In the genomic region with DNA sequence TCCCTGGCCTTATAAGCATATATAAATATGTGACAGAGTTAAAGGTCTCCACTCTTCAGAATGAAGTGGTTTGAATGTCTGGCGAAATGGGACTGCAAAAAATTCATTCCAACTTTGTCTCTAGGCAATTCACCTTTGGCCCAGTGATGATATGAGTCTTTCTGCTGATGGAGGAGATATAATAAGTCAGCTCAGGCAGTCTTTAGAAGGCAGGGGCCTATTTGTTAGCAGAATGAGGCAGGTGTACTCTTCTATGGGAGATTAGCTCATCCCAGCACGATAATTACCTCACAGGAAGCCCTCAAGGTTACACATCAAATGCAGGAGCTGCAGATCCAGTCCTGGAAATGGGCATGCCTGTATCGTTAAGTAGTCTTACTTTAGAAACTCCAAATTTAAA, we compare ENCODE assay signal across 1 cellular context.
TF ChIP-seq lines count a peak whose summit lies in the region.

No MANE protein-coding gene starts in this region.

TF ChIP-seq in SK-N-SH, 30 proteins besides CTCF, POLR2A, EP300 and RAD21 (continued from another document):
- TF ChIP-seq, protein P1, sequence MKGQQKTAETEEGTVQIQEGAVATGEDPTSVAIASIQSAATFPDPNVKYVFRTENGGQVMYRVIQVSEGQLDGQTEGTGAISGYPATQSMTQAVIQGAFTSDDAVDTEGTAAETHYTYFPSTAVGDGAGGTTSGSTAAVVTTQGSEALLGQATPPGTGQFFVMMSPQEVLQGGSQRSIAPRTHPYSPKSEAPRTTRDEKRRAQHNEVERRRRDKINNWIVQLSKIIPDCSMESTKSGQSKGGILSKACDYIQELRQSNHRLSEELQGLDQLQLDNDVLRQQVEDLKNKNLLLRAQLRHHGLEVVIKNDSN (IDR thresholded peaks at IDR 0.05; ENCODE audit: borderline replicate concordance, low read depth): no peak
